ENCODE assay signal across 14 cellular contexts in the genomic region with DNA sequence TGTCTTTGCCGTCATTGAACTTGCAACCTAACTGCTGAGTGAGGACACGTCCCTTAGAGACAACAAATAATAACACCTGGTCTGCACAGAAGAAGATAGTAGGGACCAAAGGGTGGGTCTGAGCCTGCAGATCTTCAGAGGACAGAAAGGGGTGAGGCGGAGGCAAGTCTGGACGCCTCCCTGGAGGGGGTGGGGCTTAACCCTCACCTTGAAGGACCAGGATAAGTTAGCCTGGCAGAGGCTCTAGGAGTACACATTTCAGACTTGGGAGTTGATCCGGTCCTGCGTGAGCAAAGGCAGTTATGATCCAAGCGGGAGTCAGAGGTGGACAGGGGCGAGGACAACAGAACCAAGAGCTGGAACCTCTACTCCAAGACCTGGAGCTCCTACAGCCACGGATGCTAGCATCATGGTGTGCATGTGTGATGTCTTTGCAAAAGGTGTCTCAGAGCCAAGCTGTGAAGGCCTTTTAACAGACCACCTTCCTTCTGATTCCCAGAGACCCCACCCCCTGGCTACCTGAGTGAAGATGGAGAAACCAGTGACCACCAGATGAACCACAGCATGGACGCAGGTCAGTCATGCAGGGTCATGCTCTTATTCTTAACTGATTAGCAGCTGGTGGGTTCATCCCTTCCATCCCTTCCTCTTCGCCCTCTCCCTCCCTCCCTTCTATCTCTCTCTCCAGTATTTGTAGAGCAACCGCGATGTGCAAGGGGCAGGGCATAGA.
DNase-seq lines count a peak whose midpoint lies in the region; ATAC-seq, FAIRE-seq and TF ChIP-seq lines count a peak whose summit lies in the region.
"Had no signal": no experiment of that assay in that cellular context is flagged by ENCODE, and none has a peak within 500 bp of the region (broad histone marks: within the 10 kb centered on the region; RNA-seq: fewer than 3 reads in every experiment).

No MANE protein-coding gene starts in this region.

- no peaks in the 10 kb centered on the region for H3K9me3 ChIP-seq in right atrium auricular region
- no peaks in the 10 kb centered on the region for H3K9me3 ChIP-seq in aorta (ENCODE audit: control insufficient read depth, low read length)
- H3K9me3 ChIP-seq in breast epithelium, result no peaks in the 10 kb centered on the region
- H3K9me3 ChIP-seq: upper lobe of left lung had no signal

- no peak for DNase-seq in right atrium auricular region (ENCODE audit: low spot score)
- no peak for DNase-seq in left ventricle myocardium superior
- DNase-seq in bronchial epithelial cell (ENCODE audit: low read depth), result peak; percentile 53
- no peak for DNase-seq in mesothelial cell of epicardium (ENCODE audit: low spot score in 2 of 2, unreplicated experiment in 2 of 2)
- DNase-seq in aorta, result no peak
- no peak for DNase-seq in breast epithelium (ENCODE audit: low spot score in 2 of 2)
- DNase-seq in H54 (ENCODE audit: insufficient read length, low spot score), result no peak
- DNase-seq in T-helper 2 cell, result no peak
- DNase-seq: DMS79; NCI-H1105; NK-92 treated with Interleukin-12 subunit alpha and Interleukin-12 subunit beta, amount 100 ng/mL, for 24 hours; SIG-M5; upper lobe of left lung had no signal

- peak; percentile 90 for FAIRE-seq in bronchial epithelial cell (lab: Jason Lieb, UNC)
- no peak for FAIRE-seq in H54 (lab: Jason Lieb, UNC)

- no peaks in the 10 kb centered on the region for H3K9me3 Mint-ChIP-seq in mesothelial cell of epicardium

- peaks cover 34% of the 10 kb centered on the region for H3K36me3 Mint-ChIP-seq in mesothelial cell of epicardium

- peaks cover 0 to 60% of the 10 kb centered on the region in 2 donors for H3K4me1 ChIP-seq in right atrium auricular region
- H3K4me1 ChIP-seq in aorta (ENCODE audit: control insufficient read depth in 1 of 2, insufficient read depth in 2 of 2, low read length in 2 of 2), result peaks cover 0 to 5% of the 10 kb centered on the region in 2 donors
- no peaks in the 10 kb centered on the region for H3K4me1 ChIP-seq in breast epithelium

- H3K27me3 ChIP-seq in right atrium auricular region (no peaks in the 10 kb centered on the region), bronchial epithelial cell (ENCODE audit: control insufficient read depth, insufficient read depth, low read length) (no peaks in the 10 kb centered on the region), aorta (ENCODE audit: control insufficient read depth in 1 of 2, insufficient read depth in 2 of 2, low read length in 1 of 2) (no peaks in the 10 kb centered on the region), breast epithelium (no peaks in the 10 kb centered on the region)
- H3K27me3 ChIP-seq: upper lobe of left lung had no signal

- H3K27ac ChIP-seq in right atrium auricular region (peak overlapping the region; percentile 22 to 51), aorta (ENCODE audit: low read depth in 1 of 2, low read length in 2 of 2) (peak overlapping the region; percentile 20 to 81), breast epithelium (peak overlapping the region in 1 of 2 donors; percentile 28)

- peak overlapping the region; percentile 19 for H3K27ac Mint-ChIP-seq in mesothelial cell of epicardium
- H3K27ac Mint-ChIP-seq: activated naive CD8-positive, alpha-beta T cell had no signal

- H3K4me3 ChIP-seq in right atrium auricular region (no peak overlapping the region), bronchial epithelial cell (ENCODE audit: low read depth, low read length) (no peak overlapping the region), aorta (ENCODE audit: low read length in 2 of 2) (no peak overlapping the region), breast epithelium (no peak overlapping the region)
- H3K4me3 ChIP-seq: upper lobe of left lung had no signal

- no peak for TF ChIP-seq POLR2A in breast epithelium (IDR thresholded peaks at IDR 0.05)
- TF ChIP-seq POLR2A in H54 (IDR thresholded peaks at IDR 0.05; ENCODE audit: low read depth, low read length), result no peak

- WGBS in aorta, 2 donors, result 59 to 63% methylated on average over 13 of the region's 13 CpGs

- H3K4me3 Mint-ChIP-seq in mesothelial cell of epicardium, result no peak overlapping the region
- H3K4me3 Mint-ChIP-seq: activated naive CD8-positive, alpha-beta T cell had no signal

- H3K36me3 ChIP-seq in right atrium auricular region (peaks cover 44% of the 10 kb centered on the region), bronchial epithelial cell (ENCODE audit: control insufficient read depth, insufficient read depth, low read length) (peaks cover 25% of the 10 kb centered on the region), aorta (ENCODE audit: control insufficient read depth in 1 of 2, insufficient read depth in 2 of 2, low read length in 1 of 2) (no peaks in the 10 kb centered on the region), breast epithelium (no peaks in the 10 kb centered on the region)

- intact Hi-C loops in left ventricle myocardium superior (cut with micrococcal nuclease) (loop anchor here (10.0 kb wide), 2 partner anchors 88 to 92 kb away; a partner anchor contains a TSS), aorta (cut with DNase I) (no loop called here), breast epithelium (cut with DNase I; ENCODE audit: low total_unique reads) (no loop called here)

- TF ChIP-seq CTCF in right atrium auricular region (IDR thresholded peaks at IDR 0.05), result no peak
- no peak for TF ChIP-seq CTCF in bronchial epithelial cell (IDR thresholded peaks at IDR 0.05; ENCODE audit: insufficient read depth, low read length, severe bottlenecking)
- TF ChIP-seq CTCF in mesothelial cell of epicardium (IDR thresholded peaks at IDR 0.05; ENCODE audit: unreplicated experiment), result no peak
- TF ChIP-seq CTCF in breast epithelium (IDR thresholded peaks at IDR 0.05), result no peak

- H3K4me1 Mint-ChIP-seq in mesothelial cell of epicardium, result peaks cover 27% of the 10 kb centered on the region

- ATAC-seq in left ventricle myocardium superior (no peak), aorta (ENCODE audit: low FRiP score) (no peak)

- no peaks in the 10 kb centered on the region for H3K27me3 Mint-ChIP-seq in mesothelial cell of epicardium (ENCODE audit: low read depth)
- H3K27me3 Mint-ChIP-seq: activated naive CD8-positive, alpha-beta T cell had no signal
